Comparison of ENCODE assay signal across 9 cellular contexts in the genomic region with DNA sequence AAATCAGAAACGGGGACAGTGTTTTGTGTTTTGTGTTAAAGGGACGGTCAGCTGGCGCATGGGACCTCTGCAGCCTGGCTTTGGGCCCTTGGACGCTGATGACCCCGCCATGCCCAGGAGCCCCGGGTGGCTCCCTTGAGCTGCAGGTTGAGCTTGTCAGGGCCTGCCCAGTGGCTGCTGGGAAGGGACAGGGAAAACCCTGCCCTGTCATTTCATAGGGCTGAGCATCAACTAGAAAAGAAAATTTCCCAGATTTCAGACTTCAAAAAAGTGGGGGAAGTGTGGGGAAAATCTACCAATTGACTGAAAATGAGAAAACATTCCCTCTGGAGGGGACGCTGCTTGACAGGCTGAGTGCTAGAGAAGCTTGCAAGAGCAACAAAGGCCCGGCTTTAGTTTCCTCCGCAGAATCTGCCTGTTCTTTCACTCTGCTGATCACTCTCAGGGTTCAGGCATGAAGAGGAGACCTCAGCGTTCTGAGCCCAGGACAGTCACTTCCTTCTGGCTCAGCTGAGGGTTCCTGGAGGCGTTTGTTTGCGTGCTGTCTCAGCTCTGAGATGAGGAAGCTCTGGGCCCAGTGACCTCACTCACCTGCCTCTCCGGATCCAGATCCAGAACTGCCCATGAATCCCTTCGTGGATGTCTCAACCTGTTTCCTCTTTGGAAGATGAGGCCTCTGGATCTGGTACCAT. TPM values are rescaled to one million over a fixed set of nuclear protein-coding genes. Genes with fewer than 3 reads are reported as not detected.
A peak's percentile ranks its signal among the peaks of the same experiment; 100 is the strongest.
DNase-seq lines count a peak whose midpoint lies in the region; ATAC-seq and TF ChIP-seq lines count a peak whose summit lies in the region.
"Had no signal": no experiment of that assay in that cellular context is flagged by ENCODE, and none has a peak within 500 bp of the region (broad histone marks: within the 10 kb centered on the region; RNA-seq: fewer than 3 reads in every experiment).

No MANE protein-coding gene starts in this region.

- no peaks in the 10 kb centered on the region for H3K36me3 ChIP-seq in mesenchymal stem cell (ENCODE audit: control insufficient read depth in 1 of 2, insufficient read depth in 2 of 2, low read depth in 1 of 2, low read length in 2 of 2)

- peaks cover 12% of the 10 kb centered on the region for H3K4me1 Mint-ChIP-seq in activated T-cell treated with anti-CD3 and anti-CD28 coated beads, Interleukin-2, amount 50 U/mL, for 24 hours (ENCODE audit: low read depth)

- H3K36me3 Mint-ChIP-seq in activated T-cell treated with anti-CD3 and anti-CD28 coated beads, Interleukin-2, amount 50 U/mL, for 24 hours (ENCODE audit: low read depth) = no peaks in the 10 kb centered on the region

- H3K18ac ChIP-seq in mesenchymal stem cell (ENCODE audit: low read depth in 1 of 2, low read length in 2 of 2) = peak overlapping the region in 1 of 2 experiments; percentile 54

- 86% methylated on average over 13 of the region's 14 CpGs for WGBS in mesenchymal stem cell

- peaks cover 13% of the 10 kb centered on the region for H3K4me1 ChIP-seq in mesenchymal stem cell (ENCODE audit: control insufficient read depth, insufficient read depth, low read depth, low read length)

- no peaks in the 10 kb centered on the region for H3K79me1 ChIP-seq in mesenchymal stem cell (replicated peaks; ENCODE audit: low read length, poor library complexity, severe bottlenecking)

- no peak overlapping the region for H3K27ac ChIP-seq in mesenchymal stem cell (ENCODE audit: low read length, poor library complexity, severe bottlenecking)

- H3K4ac ChIP-seq in mesenchymal stem cell (ENCODE audit: low read depth in 1 of 2, low read length in 2 of 2) = no peak overlapping the region

- H3K23ac ChIP-seq in mesenchymal stem cell (ENCODE audit: low read length in 2 of 2) = no peak overlapping the region

- H2BK120ac ChIP-seq in mesenchymal stem cell (ENCODE audit: low read depth, low read length) = peak overlapping the region; percentile 49

- H3K9me3 Mint-ChIP-seq in activated T-cell treated with anti-CD3 and anti-CD28 coated beads, Interleukin-2, amount 50 U/mL, for 24 hours = no peaks in the 10 kb centered on the region

- peak overlapping the region; percentile 7 for H4K91ac ChIP-seq in mesenchymal stem cell (ENCODE audit: low read length)

- no peak overlapping the region for H3K14ac ChIP-seq in mesenchymal stem cell (ENCODE audit: low read length in 2 of 2)

- 0 out of 2 replicates have a peak overlapping the region, but pooled peaks have one; percentile 14 for H3K4me3 ChIP-seq in WI38 (ENCODE audit: low read depth, low read length)
- no peak overlapping the region for H3K4me3 ChIP-seq in mesenchymal stem cell (ENCODE audit: insufficient read depth in 1 of 2, low read depth in 1 of 2, low read length in 2 of 2)

- no peaks in the 10 kb centered on the region for H3K27me3 ChIP-seq in mesenchymal stem cell (ENCODE audit: control insufficient read depth in 1 of 2, insufficient read depth in 1 of 2, low read length in 2 of 2)

- ATAC-seq in HG03103 (IDR thresholded peaks at IDR 0.05; ENCODE audit: low read depth, unreplicated experiment) = peak; percentile 90
- ATAC-seq in HG03196 (IDR thresholded peaks at IDR 0.05; ENCODE audit: unreplicated experiment) = no peak

- TF ChIP-seq POLR2A in erythroblast (IDR thresholded peaks at IDR 0.05; ENCODE audit: low read length) = no peak

- H2BK12ac ChIP-seq in mesenchymal stem cell (ENCODE audit: low read length in 2 of 2) = no peak overlapping the region

- no peaks in the 10 kb centered on the region for H3K27me3 Mint-ChIP-seq in activated T-cell treated with anti-CD3 and anti-CD28 coated beads, Interleukin-2, amount 50 U/mL, for 24 hours

- TF ChIP-seq CTCF in WI38 (IDR thresholded peaks at IDR 0.05; ENCODE audit: low read depth, low read length) = no peak

- H3K9ac ChIP-seq in mesenchymal stem cell (ENCODE audit: low read length) = peak overlapping the region; percentile 41

- H2AK5ac ChIP-seq in mesenchymal stem cell (ENCODE audit: low read length, severe bottlenecking) = peak overlapping the region; percentile 44

- peak overlapping the region; percentile 12 for H4K8ac ChIP-seq in mesenchymal stem cell (ENCODE audit: low read length)

- H3K27ac Mint-ChIP-seq in activated T-cell treated with anti-CD3 and anti-CD28 coated beads, Interleukin-2, amount 50 U/mL, for 24 hours = peak overlapping the region; percentile 71

- no peak overlapping the region for H2BK15ac ChIP-seq in mesenchymal stem cell (ENCODE audit: low read depth, poor library complexity, severe bottlenecking)

- H3K9me3 ChIP-seq in mesenchymal stem cell (ENCODE audit: control insufficient read depth, low read length) = no peaks in the 10 kb centered on the region

- H2BK5ac ChIP-seq in mesenchymal stem cell (ENCODE audit: low read depth, low read length, poor library complexity, severe bottlenecking) = no peak overlapping the region

- no peak for DNase-seq in activated T-cell treated with anti-CD3 and anti-CD28 coated beads, Interleukin-2, amount 50 U/mL, for 24 hours
- DNase-seq in activated T-cell treated with anti-CD3 and anti-CD28 coated beads for 4 hours (no peak), mesenchymal stem cell (peak; percentile 33), erythroblast (lab: John Stamatoyannopoulos, UW) (no peak), SK-N-DZ (ENCODE audit: low spot score) (no peak)
- DNase-seq: DND-41 had no signal

- H2AFZ ChIP-seq in mesenchymal stem cell (ENCODE audit: low read depth, low read length) = peak overlapping the region; percentile 47

- H3K4me3 Mint-ChIP-seq in activated T-cell treated with anti-CD3 and anti-CD28 coated beads, Interleukin-2, amount 50 U/mL, for 24 hours = no peak overlapping the region

- no peak overlapping the region for H3K4me2 ChIP-seq in mesenchymal stem cell (ENCODE audit: low read length, poor library complexity, severe bottlenecking)

RNA-seq across cellular contexts. Expression of a gene that starts 18.6 kb away (rescaled TPM):
- polyA plus RNA-seq in mesenchymal stem cell (2013, experiment 1 of 2) = 177 TPM
- 148 TPM for polyA plus RNA-seq in mesenchymal stem cell (2013, experiment 2 of 2)
- polyA plus RNA-seq in SK-N-DZ (2014; cell fraction: cytosol; rRNA removed) = 99.3 and 113 TPM in 2 replicates
- 67.3 and 70.3 TPM in 2 replicates for polyA plus RNA-seq in SK-N-DZ (2014; cell fraction: nucleus; rRNA removed)
